In genomic region chr2:69933254-69933828, GRCh38 we compare ENCODE assay signal across 9 cellular contexts. TPM values are rescaled to one million over a fixed set of nuclear protein-coding genes. Genes with fewer than 3 reads are reported as not detected.
A peak's percentile ranks its signal among the peaks of the same experiment; 100 is the strongest.
DNase-seq lines count a peak whose midpoint lies in the region; ATAC-seq and TF ChIP-seq lines count a peak whose summit lies in the region.
"Had no signal": no experiment of that assay in that cellular context is flagged by ENCODE, and none has a peak within 500 bp of the region (broad histone marks: within the 10 kb centered on the region; RNA-seq: fewer than 3 reads in every experiment).

No MANE protein-coding gene starts in this region.

- H3K4me3 ChIP-seq in uterus, result no peak overlapping the region

- intact Hi-C loops in uterus (cut with DNase I; ENCODE audit: low total_unique reads), result no loop called here

- H3K27ac ChIP-seq in uterus, result no peak overlapping the region

- H3K9me3 ChIP-seq in uterus, result no peaks in the 10 kb centered on the region

- no peaks in the 10 kb centered on the region for H3K4me1 ChIP-seq in uterus

- peaks cover 11 to 66% (median 13%) of the 10 kb centered on the region in 3 donors for H3K36me3 Mint-ChIP-seq in naive thymus-derived CD8-positive, alpha-beta T cell

- H3K4me3 Mint-ChIP-seq in naive thymus-derived CD8-positive, alpha-beta T cell, result no peak overlapping the region

- DNase-seq in GDM1 (lab: John Stamatoyannopoulos, UW), result peak; percentile 12
- peak; percentile 35 for DNase-seq in NOMO-1 treated with dmso at 0.1 percent for 144 hours (lab: John Stamatoyannopoulos, UW; ENCODE audit: unreplicated experiment)
- peak; percentile 34 for DNase-seq in dermis blood vessel endothelial cell
- DNase-seq in naive thymus-derived CD8-positive, alpha-beta T cell, result no peak
- DNase-seq in uterus, result no peak
- DNase-seq in NCI-H345 treated with DMSO at 0.1 percent for 48 hours (lab: John Stamatoyannopoulos, UW; ENCODE audit: unreplicated experiment), result no peak
- DNase-seq: effector CD4-positive, alpha-beta T cell; posterior cingulate gyrus had no signal

- no peak for ATAC-seq in naive thymus-derived CD8-positive, alpha-beta T cell
- ATAC-seq in GM19397 (IDR thresholded peaks at IDR 0.05; ENCODE audit: unreplicated experiment), result no peak

- H3K36me3 ChIP-seq in uterus, result no peaks in the 10 kb centered on the region

- H3K4me1 Mint-ChIP-seq in naive thymus-derived CD8-positive, alpha-beta T cell, result peaks cover 18 to 35% (median 30%) of the 10 kb centered on the region in 4 donors

- TF ChIP-seq CTCF in uterus (IDR thresholded peaks at IDR 0.05), result no peak

- no peaks in the 10 kb centered on the region for H3K9me3 Mint-ChIP-seq in naive thymus-derived CD8-positive, alpha-beta T cell

- no peaks in the 10 kb centered on the region for H3K27me3 ChIP-seq in uterus

- no peak for TF ChIP-seq POLR2A in uterus (IDR thresholded peaks at IDR 0.05)

- H3K27me3 Mint-ChIP-seq in naive thymus-derived CD8-positive, alpha-beta T cell, result no peaks in the 10 kb centered on the region

- POLR2A ChIA-PET in naive thymus-derived CD8-positive, alpha-beta T cell (lab: Charles Lee), result no interaction called here

- peak overlapping the region in 6 of 10 donors; percentile 11 to 74 (median 44) for H3K27ac Mint-ChIP-seq in naive thymus-derived CD8-positive, alpha-beta T cell

RNA-seq across cellular contexts. Expression of gene MXD1, which starts 18.4 kb away (rescaled TPM):
- total RNA-seq in dermis blood vessel endothelial cell (3.8 and 4.9 TPM in 2 replicates), uterus (10 to 100 TPM in 1 of 4 donors, 1 to 10 TPM in 3; 6.5 to 11.3 (median 8.0) TPM)
- total RNA-seq in naive thymus-derived CD8-positive, alpha-beta T cell, result 10 to 100 TPM; 14.3 to 15.8 TPM
- polyA plus RNA-seq in naive thymus-derived CD8-positive, alpha-beta T cell, result 1 to 10 TPM; 6.4 to 9.3 (median 8.8) TPM

RNA-seq across cellular contexts. Expression of gene ASPRV1, which starts 28.1 kb away (rescaled TPM):
- 0.14 and 0.34 TPM in 2 replicates for total RNA-seq in dermis blood vessel endothelial cell
- 1 to 10 TPM; 2.3 to 2.8 TPM for total RNA-seq in naive thymus-derived CD8-positive, alpha-beta T cell
- polyA plus RNA-seq in naive thymus-derived CD8-positive, alpha-beta T cell, result 1 to 10 TPM in 2 of 3 donors, under 1 TPM in 1; 0.91 to 1.8 (median 1.1) TPM
- total RNA-seq in uterus, result 1 to 10 TPM in 3 of 4 donors, not detected in 1; 4.4 to 8.1 (median 5.2) TPM

RNA-seq across cellular contexts. Expression of gene SNRNP27, which starts 39.6 kb away (rescaled TPM):
- 40.0 and 47.7 TPM in 2 replicates for total RNA-seq in dermis blood vessel endothelial cell
- 10 to 100 TPM; 49.1 to 51.2 TPM for total RNA-seq in naive thymus-derived CD8-positive, alpha-beta T cell
- polyA plus RNA-seq in naive thymus-derived CD8-positive, alpha-beta T cell, result 10 to 100 TPM; 38.6 to 60.9 (median 50.9) TPM
- total RNA-seq in uterus, result 10 to 100 TPM in 3 of 4 donors, 1 to 10 TPM in 1; 8.2 to 64.6 (median 49.9) TPM

Comparison
In these comparisons a context has a peak if more than half of its experiments do, and no peak if none do; other contexts are left out.
1. DNase-seq: peak in GDM1 (single experiment), NOMO-1 treated with dmso at 0.1 percent for 144 hours (single experiment) and dermis blood vessel endothelial cell (single experiment); none in naive thymus-derived CD8-positive, alpha-beta T cell (0 of 10), uterus (0 of 2) and NCI-H345 treated with DMSO at 0.1 percent for 48 hours (single experiment).